Comparison of ENCODE assay signal across 8 cellular contexts in the genomic region with DNA sequence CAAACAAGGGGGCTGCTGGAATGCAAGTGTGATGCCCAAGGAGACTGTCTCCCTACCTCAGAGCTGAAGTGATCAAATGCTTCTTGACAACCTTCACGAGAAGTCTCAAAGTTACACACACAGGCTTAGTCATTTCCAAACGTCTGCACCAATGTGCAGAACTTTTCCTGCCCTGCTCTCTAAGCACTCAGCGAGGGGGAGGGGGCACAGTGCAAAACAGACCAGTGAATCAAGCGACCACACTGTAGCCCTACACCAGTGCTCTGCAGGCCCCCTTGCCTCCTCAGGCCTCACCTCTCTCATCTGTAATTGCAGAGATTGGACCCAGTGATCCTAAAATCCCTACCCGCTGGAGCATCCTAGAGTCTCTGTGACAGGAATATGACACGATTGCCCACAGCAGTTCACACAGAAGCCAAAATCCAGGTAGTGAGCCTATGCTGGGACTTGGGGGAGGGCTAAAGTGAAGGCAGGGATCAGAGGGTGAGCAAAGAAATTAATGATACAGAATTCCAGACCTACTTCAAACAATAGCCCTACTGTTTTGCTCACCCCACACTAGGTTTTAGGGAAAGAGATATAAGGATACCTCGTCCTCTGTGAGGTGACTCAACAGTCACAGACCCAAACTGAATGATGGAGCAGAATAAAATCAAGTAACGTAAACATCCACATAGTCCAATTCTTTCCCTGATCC. TPM values are rescaled to one million over a fixed set of nuclear protein-coding genes. Genes with fewer than 3 reads are reported as not detected.
DNase-seq lines count a peak whose midpoint lies in the region; ATAC-seq and TF ChIP-seq lines count a peak whose summit lies in the region.

No MANE protein-coding gene starts in this region.

- CTCF ChIA-PET in activated CD4-positive, alpha-beta T cell treated with anti-CD3 and anti-CD28 coated beads, Interleukin-2, amount 10 ng/mL, durations not matched to agents 7 days and 5 days (lab: Charles Lee): interaction anchor here (0.6 to 1.5 kb wide), 4 partner anchors 9 to 58 kb away, joined by 3 to 5 read pairs (median 3); no protein-coding TSS in a partner anchor

- no peak overlapping the region for H4K8ac ChIP-seq in H9 (replicated peaks; ENCODE audit: insufficient read length, low read depth, low read length)

- no peak overlapping the region for H3K56ac ChIP-seq in H9 (ENCODE audit: insufficient read length, low read depth, low read length)

- no peak overlapping the region for H4K91ac ChIP-seq in H9 (ENCODE audit: insufficient read length, low read depth, low read length)

- H3K4me3 ChIP-seq in fibroblast of the aortic adventitia (ENCODE audit: low read depth, low read length): peak overlapping the region; percentile 46

- H3K36me3 Mint-ChIP-seq in H9 (ENCODE audit: insufficient read depth in 1 of 3, low read depth in 3 of 3): no peaks in the 10 kb centered on the region
- peaks cover 5% of the 10 kb centered on the region for H3K36me3 Mint-ChIP-seq in activated CD4-positive, alpha-beta T cell treated with anti-CD3 and anti-CD28 coated beads, Interleukin-2, amount 10 ng/mL, durations not matched to agents 7 days and 5 days (ENCODE audit: low read depth)
- peaks cover 18% of the 10 kb centered on the region for H3K36me3 Mint-ChIP-seq in stimulated activated effector memory CD8-positive, alpha-beta T cell treated with anti-CD3 and anti-CD28 coated beads, Interleukin-12 subunit alpha, Interleukin-12 subunit beta, amount 100 ng/mL, for 72 hours

- H3K9me3 ChIP-seq in H9 (ENCODE audit: control insufficient read depth, low read depth, low read length): no peaks in the 10 kb centered on the region

- no peak overlapping the region for H2AK5ac ChIP-seq in H9 (ENCODE audit: insufficient read length, low read length)

- H3K4me3 Mint-ChIP-seq in H9: no peak overlapping the region
- peak overlapping the region; percentile 62 for H3K4me3 Mint-ChIP-seq in activated CD4-positive, alpha-beta T cell treated with anti-CD3 and anti-CD28 coated beads, Interleukin-2, amount 10 ng/mL, durations not matched to agents 7 days and 5 days
- peak overlapping the region; percentile 75 for H3K4me3 Mint-ChIP-seq in stimulated activated effector memory CD8-positive, alpha-beta T cell treated with anti-CD3 and anti-CD28 coated beads, Interleukin-12 subunit alpha, Interleukin-12 subunit beta, amount 100 ng/mL, for 72 hours

- WGBS in H9 (ENCODE audit: extremely low coverage, insufficient read length, low lambda C conversion rate): no CpG with 5 or more reads among the region's 8 CpGs

- H4K5ac ChIP-seq in H9 (ENCODE audit: insufficient read length, low read depth, low read length): no peak overlapping the region

- H2BK20ac ChIP-seq in H9 (ENCODE audit: low read depth, low read length, poor library complexity, severe bottlenecking): no peak overlapping the region

- H2BK15ac ChIP-seq in H9 (ENCODE audit: low read depth, low read length): no peak overlapping the region

- H3T11ph ChIP-seq in H9 (ENCODE audit: low read length): no peak overlapping the region

- peak overlapping the region in 1 of 3 experiments; percentile 88; a peak in 3 of 7 replicates for H3K27ac Mint-ChIP-seq in H9
- peak overlapping the region; percentile 86 for H3K27ac Mint-ChIP-seq in activated CD4-positive, alpha-beta T cell treated with anti-CD3 and anti-CD28 coated beads, Interleukin-2, amount 10 ng/mL, durations not matched to agents 7 days and 5 days
- H3K27ac Mint-ChIP-seq in stimulated activated effector memory CD8-positive, alpha-beta T cell treated with anti-CD3 and anti-CD28 coated beads, Interleukin-12 subunit alpha, Interleukin-12 subunit beta, amount 100 ng/mL, for 72 hours: peak overlapping the region; percentile 52

- no peak overlapping the region for H3K14ac ChIP-seq in H9 (ENCODE audit: insufficient read depth, low read length)

- TF ChIP-seq CTCF in H9 (conservative IDR thresholded peaks at IDR 0.05) (no peak), fibroblast of the aortic adventitia (IDR thresholded peaks at IDR 0.05; ENCODE audit: insufficient read depth, low read length) (no peak)

- H4K20me1 ChIP-seq in H9 (ENCODE audit: control insufficient read depth, insufficient read depth, insufficient read length): no peaks in the 10 kb centered on the region

- no peak overlapping the region for H3K27ac ChIP-seq in H9 (ENCODE audit: insufficient read length, low read depth, low read length)

- H3K9ac ChIP-seq in H9 (ENCODE audit: extremely low read depth, insufficient read length, low read length): no peak overlapping the region

- no peak overlapping the region for H2BK5ac ChIP-seq in H9 (ENCODE audit: insufficient read length, low read length)

- no peak overlapping the region for H2AFZ ChIP-seq in H9 (ENCODE audit: low read length)

- DNase-seq in H9: no peak
- DNase-seq in activated CD4-positive, alpha-beta T cell treated with anti-CD3 and anti-CD28 coated beads, Interleukin-2, amount 10 ng/mL, durations not matched to agents 7 days and 5 days: peak; percentile 37
- peak; percentile 37 for DNase-seq in fibroblast of the aortic adventitia (ENCODE audit: low read depth)
- peak in 1 of 2 donors; percentile 76 for DNase-seq in stimulated activated effector memory CD8-positive, alpha-beta T cell treated with anti-CD3 and anti-CD28 coated beads, Interleukin-12 subunit alpha, Interleukin-12 subunit beta, amount 100 ng/mL, for 72 hours (ENCODE audit: low spot score in 2 of 2)
- no peak for DNase-seq in medulla oblongata (ENCODE audit: extremely low spot score)
- no peak for DNase-seq in posterior cingulate gyrus

- H3K79me2 ChIP-seq in H9 (ENCODE audit: insufficient read depth, low read length): no peaks in the 10 kb centered on the region

- no peak overlapping the region for H2BK12ac ChIP-seq in H9 (ENCODE audit: insufficient read length, low read depth, low read length)

- no peak overlapping the region for H3K4ac ChIP-seq in H9 (ENCODE audit: low read depth, low read length)

- peak; percentile 88 for ATAC-seq in stimulated activated effector memory CD8-positive, alpha-beta T cell treated with anti-CD3 and anti-CD28 coated beads, Interleukin-12 subunit alpha, Interleukin-12 subunit beta, amount 100 ng/mL, for 72 hours
- ATAC-seq in GM18907 (IDR thresholded peaks at IDR 0.05; ENCODE audit: unreplicated experiment) (no peak), GM21529 (IDR thresholded peaks at IDR 0.05; ENCODE audit: unreplicated experiment) (no peak)

- H3K23me2 ChIP-seq in H9 (ENCODE audit: insufficient read length, low read depth, low read length, poor library complexity, severe bottlenecking): no peaks in the 10 kb centered on the region

- H3K79me1 ChIP-seq in H9 (ENCODE audit: insufficient read depth, low read depth, low read length, poor library complexity, severe bottlenecking): no peaks in the 10 kb centered on the region

- H3K4me1 ChIP-seq in H9 (ENCODE audit: insufficient read depth, low read length): no peaks in the 10 kb centered on the region; the same call in 1 of the 2 replicates

- H2BK120ac ChIP-seq in H9 (ENCODE audit: low read depth, low read length, poor library complexity, severe bottlenecking): no peak overlapping the region

- no peak overlapping the region for H3K4me2 ChIP-seq in H9 (ENCODE audit: insufficient read depth, insufficient read length, low read length)

- peak overlapping the region; percentile 34 for H3K18ac ChIP-seq in H9 (ENCODE audit: insufficient read length, low read depth, low read length)

- H3K23ac ChIP-seq in H9 (ENCODE audit: insufficient read length, low read depth, low read length): no peak overlapping the region

- H3K4me1 Mint-ChIP-seq in H9: peaks cover 9 to 18% of the 10 kb centered on the region in 2 experiments
- peaks cover 63% of the 10 kb centered on the region for H3K4me1 Mint-ChIP-seq in activated CD4-positive, alpha-beta T cell treated with anti-CD3 and anti-CD28 coated beads, Interleukin-2, amount 10 ng/mL, durations not matched to agents 7 days and 5 days
- peaks cover 78% of the 10 kb centered on the region for H3K4me1 Mint-ChIP-seq in stimulated activated effector memory CD8-positive, alpha-beta T cell treated with anti-CD3 and anti-CD28 coated beads, Interleukin-12 subunit alpha, Interleukin-12 subunit beta, amount 100 ng/mL, for 72 hours

- POLR2A ChIA-PET in activated CD4-positive, alpha-beta T cell treated with anti-CD3 and anti-CD28 coated beads, Interleukin-2, amount 10 ng/mL, durations not matched to agents 7 days and 5 days (lab: Charles Lee): no interaction called here

- H3K27me3 Mint-ChIP-seq in H9 (ENCODE audit: low read depth): no peaks in the 10 kb centered on the region; the same call in 1 of the 2 replicates
- no peaks in the 10 kb centered on the region for H3K27me3 Mint-ChIP-seq in activated CD4-positive, alpha-beta T cell treated with anti-CD3 and anti-CD28 coated beads, Interleukin-2, amount 10 ng/mL, durations not matched to agents 7 days and 5 days

- no peaks in the 10 kb centered on the region for H3K27me3 ChIP-seq in H9 (ENCODE audit: insufficient read depth, low read length)

- intact Hi-C loops in posterior cingulate gyrus (cut with DNase I): no loop called here

- peaks cover 0 to 2% of the 10 kb centered on the region in 2 experiments; a peak in 1 of 5 replicates for H3K9me3 Mint-ChIP-seq in H9
- peaks cover 2% of the 10 kb centered on the region for H3K9me3 Mint-ChIP-seq in activated CD4-positive, alpha-beta T cell treated with anti-CD3 and anti-CD28 coated beads, Interleukin-2, amount 10 ng/mL, durations not matched to agents 7 days and 5 days
- H3K9me3 Mint-ChIP-seq in stimulated activated effector memory CD8-positive, alpha-beta T cell treated with anti-CD3 and anti-CD28 coated beads, Interleukin-12 subunit alpha, Interleukin-12 subunit beta, amount 100 ng/mL, for 72 hours: peaks cover 3% of the 10 kb centered on the region

RNA-seq across cellular contexts. Expression of a gene that starts 56.4 kb away (rescaled TPM):
- total RNA-seq in H9 (2021) (3.0 and 5.6 TPM in 2 replicates), fibroblast of the aortic adventitia (ENCODE audit: low replicate concordance) (31.8 and 39.3 TPM in 2 replicates)
- total RNA-seq in activated CD4-positive, alpha-beta T cell treated with anti-CD3 and anti-CD28 coated beads, Interleukin-2, amount 10 ng/mL, durations not matched to agents 7 days and 5 days: 10 to 100 TPM; 36.0 to 40.4 TPM

Comparison
In these comparisons a context has a peak if more than half of its experiments do, and no peak if none do; other contexts are left out.
1. DNase-seq: peak in activated CD4-positive, alpha-beta T cell treated with anti-CD3 and anti-CD28 coated beads, Interleukin-2, amount 10 ng/mL, durations not matched to agents 7 days and 5 days (single experiment) and fibroblast of the aortic adventitia (single experiment); none in H9 (single experiment), medulla oblongata (single experiment) and posterior cingulate gyrus (0 of 10).
2. H3K4me3 Mint-ChIP-seq: peak in activated CD4-positive, alpha-beta T cell treated with anti-CD3 and anti-CD28 coated beads, Interleukin-2, amount 10 ng/mL, durations not matched to agents 7 days and 5 days (single experiment) and stimulated activated effector memory CD8-positive, alpha-beta T cell treated with anti-CD3 and anti-CD28 coated beads, Interleukin-12 subunit alpha, Interleukin-12 subunit beta, amount 100 ng/mL, for 72 hours (single experiment); none in H9 (0 of 2).